Comparison of ENCODE assay signal across 8 cellular contexts in genomic region chr21:32414579-32415358, GRCh38. TPM values are rescaled to one million over a fixed set of nuclear protein-coding genes. Genes with fewer than 3 reads are reported as not detected.
DNase-seq lines count a peak whose midpoint lies in the region; TF ChIP-seq lines count a peak whose summit lies in the region.
"Had no signal": no experiment of that assay in that cellular context is flagged by ENCODE, and none has a peak within 500 bp of the region (broad histone marks: within the 10 kb centered on the region; RNA-seq: fewer than 3 reads in every experiment).

No MANE protein-coding gene starts in this region.

- no peak overlapping the region for H2BK5ac ChIP-seq in H9 (ENCODE audit: insufficient read length, low read length)

- H3K23ac ChIP-seq in H9 (ENCODE audit: insufficient read length, low read depth, low read length), result no peak overlapping the region

- H2AFZ ChIP-seq in H9 (ENCODE audit: low read length) (no peak overlapping the region), MM.1S (ENCODE audit: low read length) (no peak overlapping the region)

- H3K27ac Mint-ChIP-seq in H9, result peak overlapping the region in 1 of 3 experiments; percentile 18; a peak in 1 of 7 replicates
- H3K27ac Mint-ChIP-seq: dendritic cell treated with granulocyte-macrophage colony-stimulating factor and Interleukin-4, amounts not matched to agents 40 ng/mL and 50 ng/mL, for 4 days had no signal

- H3K9ac ChIP-seq in H9 (ENCODE audit: extremely low read depth, insufficient read length, low read length) (no peak overlapping the region), SK-N-MC (ENCODE audit: insufficient read length) (peak overlapping the region; percentile 10), MM.1S (ENCODE audit: low read length) (no peak overlapping the region)

- H3K79me1 ChIP-seq in H9 (ENCODE audit: insufficient read depth, low read depth, low read length, poor library complexity, severe bottlenecking), result no peaks in the 10 kb centered on the region

- no peak overlapping the region for H2BK15ac ChIP-seq in H9 (ENCODE audit: low read depth, low read length)

- no peak overlapping the region for H2BK120ac ChIP-seq in H9 (ENCODE audit: low read depth, low read length, poor library complexity, severe bottlenecking)

- H3K36me3 Mint-ChIP-seq in H9 (ENCODE audit: insufficient read depth in 1 of 3, low read depth in 3 of 3), result no peaks in the 10 kb centered on the region; a peak in 1 of 7 replicates

- H3K4ac ChIP-seq in H9 (ENCODE audit: low read depth, low read length), result no peak overlapping the region

- peaks cover 29 to 38% of the 10 kb centered on the region in 2 experiments for H3K4me1 Mint-ChIP-seq in H9

- no peak overlapping the region for H4K5ac ChIP-seq in H9 (ENCODE audit: insufficient read length, low read depth, low read length)

- no peaks in the 10 kb centered on the region for H3K79me2 ChIP-seq in H9 (ENCODE audit: insufficient read depth, low read length)
- no peaks in the 10 kb centered on the region for H3K79me2 ChIP-seq in MM.1S (ENCODE audit: low read length)

- no peak overlapping the region for H3K56ac ChIP-seq in H9 (ENCODE audit: insufficient read length, low read depth, low read length)

- TF ChIP-seq POLR2A in spleen (IDR thresholded peaks at IDR 0.05), result no peak

- TF ChIP-seq CTCF in H9 (conservative IDR thresholded peaks at IDR 0.05) (peak; percentile 41; the same call in 2 of the 3 replicates), fibroblast of the aortic adventitia (IDR thresholded peaks at IDR 0.05; ENCODE audit: insufficient read depth, low read length) (peak; percentile 58), spleen (IDR thresholded peaks at IDR 0.05 in 8 of 11, conservative IDR thresholded peaks at IDR 0.05 in 3 of 11) (peak in 2 of 11 experiments; percentile 15 to 24), MM.1S (IDR thresholded peaks at IDR 0.05; ENCODE audit: low read length) (no peak)

- no peak for DNase-seq in H9
- no peak for DNase-seq in SK-N-MC (ENCODE audit: low read depth, low spot score)
- peak; percentile 77 for DNase-seq in fibroblast of the aortic adventitia (ENCODE audit: low read depth)
- DNase-seq in spleen, result no peak
- DNase-seq in MM.1S, result no peak
- no peak for DNase-seq in NCI-H1092 (lab: John Stamatoyannopoulos, UW)
- DNase-seq in DMS153 (lab: John Stamatoyannopoulos, UW), result no peak

- H3K36me3 ChIP-seq in SK-N-MC (ENCODE audit: insufficient read depth, low read length), result no peaks in the 10 kb centered on the region
- H3K36me3 ChIP-seq in spleen, result peaks cover 0 to 5% (median 0%) of the 10 kb centered on the region in 6 donors
- no peaks in the 10 kb centered on the region for H3K36me3 ChIP-seq in MM.1S (replicated peaks; ENCODE audit: insufficient read depth, low read length)

- H3K23me2 ChIP-seq in H9 (ENCODE audit: insufficient read length, low read depth, low read length, poor library complexity, severe bottlenecking), result peaks cover 10% of the 10 kb centered on the region

- H3K4me1 ChIP-seq in H9 (ENCODE audit: insufficient read depth, low read length) (no peaks in the 10 kb centered on the region), spleen (peaks cover 10 to 75% (median 47%) of the 10 kb centered on the region in 6 donors), MM.1S (ENCODE audit: low read length) (no peaks in the 10 kb centered on the region)

- H3K9me2 ChIP-seq in MM.1S (replicated peaks; ENCODE audit: insufficient read depth, low read length), result no peaks in the 10 kb centered on the region

- no peaks in the 10 kb centered on the region for H3F3A ChIP-seq in MM.1S (ENCODE audit: insufficient read depth, low read length)

- no peak overlapping the region for H3K4me2 ChIP-seq in H9 (ENCODE audit: insufficient read depth, insufficient read length, low read length)
- H3K4me2 ChIP-seq in MM.1S (ENCODE audit: low read depth, low read length), result no peak overlapping the region

- H2BK20ac ChIP-seq in H9 (ENCODE audit: low read depth, low read length, poor library complexity, severe bottlenecking), result no peak overlapping the region

- WGBS in H9 (ENCODE audit: extremely low coverage, insufficient read length, low lambda C conversion rate), result no CpG with 5 or more reads among the region's 8 CpGs
- WGBS in spleen, 5 donors, result 69 to 78% (median 74%) methylated on average over 8 of the region's 8 CpGs

- no peak overlapping the region for H3K14ac ChIP-seq in H9 (ENCODE audit: insufficient read depth, low read length)

- no peak overlapping the region for H2AK5ac ChIP-seq in H9 (ENCODE audit: insufficient read length, low read length)

- H3K27ac ChIP-seq in H9 (ENCODE audit: insufficient read length, low read depth, low read length) (no peak overlapping the region), SK-N-MC (peak overlapping the region; percentile 15; the same call in 1 of the 2 replicates), spleen (peak overlapping the region in 5 of 8 donors; percentile 92 to 98 (median 94)), MM.1S (ENCODE audit: low read length) (no peak overlapping the region)

- H3K9me3 Mint-ChIP-seq in H9, result no peaks in the 10 kb centered on the region
- H3K9me3 Mint-ChIP-seq: dendritic cell treated with granulocyte-macrophage colony-stimulating factor and Interleukin-4, amounts not matched to agents 40 ng/mL and 50 ng/mL, for 4 days had no signal

- no peak overlapping the region for H4K91ac ChIP-seq in H9 (ENCODE audit: insufficient read length, low read depth, low read length)

- no peak overlapping the region for H3T11ph ChIP-seq in H9 (ENCODE audit: low read length)

- H4K8ac ChIP-seq in H9 (replicated peaks; ENCODE audit: insufficient read length, low read depth, low read length), result no peak overlapping the region

- H3K4me3 ChIP-seq in SK-N-MC (peak overlapping the region; percentile 6; the same call in 1 of the 2 replicates), fibroblast of the aortic adventitia (ENCODE audit: low read depth, low read length) (peak overlapping the region; percentile 81), spleen (peak overlapping the region in 2 of 8 donors; percentile 73 to 89), MM.1S (ENCODE audit: low read length) (no peak overlapping the region)

- no peak overlapping the region for H2BK12ac ChIP-seq in H9 (ENCODE audit: insufficient read length, low read depth, low read length)

- no peak overlapping the region for H3K18ac ChIP-seq in H9 (ENCODE audit: insufficient read length, low read depth, low read length)

- intact Hi-C loops in spleen (cut with DNase I; ENCODE audit: low total_unique reads), result no loop called here

- H4K20me1 ChIP-seq in H9 (ENCODE audit: control insufficient read depth, insufficient read depth, insufficient read length) (no peaks in the 10 kb centered on the region), MM.1S (ENCODE audit: insufficient read depth, low read length) (no peaks in the 10 kb centered on the region)

- H3K27me3 ChIP-seq in H9 (ENCODE audit: insufficient read depth, low read length), result peaks cover 39% of the 10 kb centered on the region
- H3K27me3 ChIP-seq in spleen (replicated peaks in 1 of 7), result peaks cover 0 to 30% (median 4%) of the 10 kb centered on the region in 7 donors
- peaks cover 36% of the 10 kb centered on the region for H3K27me3 ChIP-seq in MM.1S (replicated peaks; ENCODE audit: insufficient read depth, low read length)

- H3K9me3 ChIP-seq in H9 (ENCODE audit: control insufficient read depth, low read depth, low read length) (no peaks in the 10 kb centered on the region), SK-N-MC (ENCODE audit: low read depth, low read length) (no peaks in the 10 kb centered on the region), spleen (no peaks in the 10 kb centered on the region), MM.1S (replicated peaks; ENCODE audit: insufficient read depth, low read length) (no peaks in the 10 kb centered on the region)

- H3K27me3 Mint-ChIP-seq in H9 (ENCODE audit: low read depth), result peaks cover 61% of the 10 kb centered on the region

- H3K4me3 Mint-ChIP-seq in H9, result no peak overlapping the region; a peak in 1 of 5 replicates
- H3K4me3 Mint-ChIP-seq: dendritic cell treated with granulocyte-macrophage colony-stimulating factor and Interleukin-4, amounts not matched to agents 40 ng/mL and 50 ng/mL, for 4 days had no signal

RNA-seq across cellular contexts. Expression of gene EVA1C, which starts 2.3 kb away (rescaled TPM):
- total RNA-seq in H9 (2021) (0.98 and 1.8 TPM in 2 replicates), fibroblast of the aortic adventitia (ENCODE audit: low replicate concordance) (14.5 and 17.8 TPM in 2 replicates), spleen (10 to 100 TPM; 19.3 to 39.4 (median 28.7) TPM)
- polyA plus RNA-seq in spleen, result 10 to 100 TPM; 11.9 to 18.2 (median 16.2) TPM

RNA-seq across cellular contexts. Expression of gene URB1, which starts 22.0 kb away (rescaled TPM):
- total RNA-seq in H9 (2021) (20.4 and 23.5 TPM in 2 replicates), fibroblast of the aortic adventitia (ENCODE audit: low replicate concordance) (16.7 and 21.1 TPM in 2 replicates), spleen (10 to 100 TPM; 11.6 to 20.8 (median 12.4) TPM)
- 1 to 10 TPM; 2.0 to 3.6 (median 2.5) TPM for polyA plus RNA-seq in spleen

Comparison
In these comparisons a context has a peak if more than half of its experiments do, and no peak if none do; other contexts are left out.
1. H3K27ac ChIP-seq: peak in SK-N-MC (single experiment) and spleen (5 of 8); none in H9 (single experiment) and MM.1S (single experiment).